ENCODE assay signal across 28 cellular contexts in the genomic region with DNA sequence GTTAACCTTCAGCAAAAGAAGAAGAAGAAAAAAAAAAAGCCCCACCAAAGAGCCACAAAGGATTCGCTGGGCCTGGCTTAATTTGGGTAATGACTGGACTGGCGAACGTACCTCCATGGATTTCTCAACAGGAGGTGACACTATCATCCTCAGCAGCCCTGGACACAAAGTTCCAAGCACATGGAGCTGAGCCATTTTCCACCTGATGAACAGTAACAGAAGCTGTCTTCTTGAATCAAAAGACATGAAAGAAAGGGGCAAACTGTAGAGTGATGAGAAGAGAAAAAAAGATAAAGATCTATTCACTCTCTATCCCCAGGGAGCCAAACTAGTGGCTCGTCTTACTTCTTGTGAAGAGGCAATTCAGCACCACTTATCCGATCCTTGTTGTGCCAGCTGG.
"Had no signal": no experiment of that assay in that cellular context is flagged by ENCODE, and none has a peak within 500 bp of the region (broad histone marks: within the 10 kb centered on the region; RNA-seq: fewer than 3 reads in every experiment).

No MANE protein-coding gene starts in this region.

- H3K4me3 Mint-ChIP-seq: activated naive CD4-positive, alpha-beta T cell treated with anti-CD3 and anti-CD28 coated beads for 36 hours; activated naive CD8-positive, alpha-beta T cell treated with anti-CD3 and anti-CD28 coated beads for 36 hours; activated T-cell treated with anti-CD3 and anti-CD28 coated beads, Interleukin-2, amount 50 U/mL, for 72 hours; effector memory CD8-positive, alpha-beta T cell; naive B cell; nephron progenitor cell had no signal

- H3K4me3 ChIP-seq: adrenal gland, body of pancreas, colonic mucosa, gastrocnemius medialis, left ventricle myocardium inferior, lung, psoas muscle, right atrium auricular region, suprapubic skin, tibial artery, upper lobe of right lung had no signal

- H3K36me3 ChIP-seq: adrenal gland, colonic mucosa, gastrocnemius medialis, left ventricle myocardium inferior, right atrium auricular region, suprapubic skin, tibial artery, upper lobe of right lung had no signal

- H3K9me3 ChIP-seq: adrenal gland, body of pancreas, colonic mucosa, gastrocnemius medialis, left ventricle myocardium inferior, psoas muscle, right atrium auricular region, suprapubic skin, tibial artery, upper lobe of right lung had no signal

- H3K27me3 ChIP-seq: adrenal gland, body of pancreas, colonic mucosa, gastrocnemius medialis, right atrium auricular region, suprapubic skin, tibial artery, upper lobe of right lung had no signal

- DNase-seq: activated CD4-positive, alpha-beta T cell treated with anti-CD3 and anti-CD28 coated beads for 4 hours; activated CD4-positive, alpha-beta T cell treated with anti-CD3 and anti-CD28 coated beads, Interleukin-2, amount 50 U/mL, for 4 hours; activated effector memory CD4-positive, alpha-beta T cell treated with Interleukin-2 at 50 U/mL for 16 hours; activated naive CD4-positive, alpha-beta T cell treated with anti-CD3 and anti-CD28 coated beads for 36 hours; activated naive CD8-positive, alpha-beta T cell treated with anti-CD3 and anti-CD28 coated beads for 36 hours; activated T-cell treated with anti-CD3 and anti-CD28 coated beads for 4 hours; activated T-cell treated with anti-CD3 and anti-CD28 coated beads, Interleukin-2, amount 50 U/mL, for 72 hours; adrenal gland; aorta; body of pancreas; colonic mucosa; effector memory CD8-positive, alpha-beta T cell; erythroblast; gastrocnemius medialis; glutamatergic neuron; left ventricle myocardium inferior; naive B cell; nephron progenitor cell; occipital lobe; psoas muscle; stimulated activated naive CD4-positive, alpha-beta T cell; tibial artery; upper lobe of right lung had no signal

- H3K9ac ChIP-seq: parathyroid adenoma had no signal

- ATAC-seq: activated T-cell treated with anti-CD3 and anti-CD28 coated beads, Interleukin-2, amount 50 U/mL, for 72 hours; body of pancreas; effector memory CD8-positive, alpha-beta T cell; psoas muscle; upper lobe of right lung had no signal

- H3K79me2 ChIP-seq: parathyroid adenoma had no signal

- H2AFZ ChIP-seq: parathyroid adenoma had no signal

- H3K9me3 Mint-ChIP-seq: activated naive CD4-positive, alpha-beta T cell treated with anti-CD3 and anti-CD28 coated beads for 36 hours; activated naive CD8-positive, alpha-beta T cell treated with anti-CD3 and anti-CD28 coated beads for 36 hours; effector memory CD8-positive, alpha-beta T cell; naive B cell; nephron progenitor cell had no signal

- H3K4me1 ChIP-seq: adrenal gland, body of pancreas, colonic mucosa, gastrocnemius medialis, left ventricle myocardium inferior, parathyroid adenoma, psoas muscle, right atrium auricular region, suprapubic skin, tibial artery, upper lobe of right lung had no signal

- H3K27ac Mint-ChIP-seq: activated naive CD4-positive, alpha-beta T cell treated with anti-CD3 and anti-CD28 coated beads for 36 hours; activated naive CD8-positive, alpha-beta T cell treated with anti-CD3 and anti-CD28 coated beads for 36 hours; activated T-cell treated with anti-CD3 and anti-CD28 coated beads, Interleukin-2, amount 50 U/mL, for 72 hours; effector memory CD8-positive, alpha-beta T cell; naive B cell; nephron progenitor cell had no signal

- H3K27ac ChIP-seq: adrenal gland, body of pancreas, colonic mucosa, gastrocnemius medialis, left ventricle myocardium inferior, parathyroid adenoma, psoas muscle, right atrium auricular region, suprapubic skin, tibial artery, upper lobe of right lung, VCaP had no signal

- H3K4me1 Mint-ChIP-seq: activated naive CD8-positive, alpha-beta T cell treated with anti-CD3 and anti-CD28 coated beads for 36 hours; naive B cell had no signal

- H3K36me3 Mint-ChIP-seq: activated naive CD8-positive, alpha-beta T cell treated with anti-CD3 and anti-CD28 coated beads for 36 hours; naive B cell had no signal
